18 cellular contexts compared by ENCODE assay signal in the genomic region with DNA sequence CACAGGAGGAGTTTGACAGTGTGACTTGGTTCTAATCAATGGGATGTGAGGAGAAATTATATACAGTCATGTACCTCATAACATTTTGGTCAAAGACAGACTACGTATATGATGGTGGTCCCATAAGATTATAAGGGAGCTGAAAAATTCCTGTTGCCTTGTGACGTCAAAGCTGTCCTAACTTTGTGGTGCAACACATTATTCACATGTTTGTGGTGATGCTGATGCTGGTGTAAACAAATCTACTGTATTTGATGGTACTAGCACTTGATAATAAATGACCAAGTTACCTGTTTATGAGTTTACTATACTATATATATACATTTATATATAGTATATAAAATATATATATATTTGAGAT. TPM values are rescaled to one million over a fixed set of nuclear protein-coding genes. Genes with fewer than 3 reads are reported as not detected.
DNase-seq lines count a peak whose midpoint lies in the region; ATAC-seq, FAIRE-seq and TF ChIP-seq lines count a peak whose summit lies in the region.
"Had no signal": no experiment of that assay in that cellular context is flagged by ENCODE, and none has a peak within 500 bp of the region (broad histone marks: within the 10 kb centered on the region; RNA-seq: fewer than 3 reads in every experiment).

No MANE protein-coding gene starts in this region.

- no peak overlapping the region for H3K4me2 ChIP-seq in trophoblast cell (ENCODE audit: low read length)
- H3K4me2 ChIP-seq: GM23338 had no signal

- DNase-seq in H54 (ENCODE audit: insufficient read length, low spot score): no peak
- peak; percentile 67 to 85 for DNase-seq in trophoblast cell
- no peak for DNase-seq in T-helper 1 cell
- no peak for DNase-seq in sciatic nerve (ENCODE audit: low spot score)
- DNase-seq in activated T-cell treated with anti-CD3 and anti-CD28 coated beads, Interleukin-2, amount 50 U/mL, for 48 hours: no peak
- DNase-seq: 8988T; C1 segment of cervical spinal cord; Calu3; CD4-positive, alpha-beta memory T cell; COR-L47; DMS53; DND-41; GDM1; H7; HCEC 1CT had no signal

- no peak for ATAC-seq in sciatic nerve
- ATAC-seq: GM12878, GM23338 had no signal

- H3K9ac ChIP-seq in trophoblast cell (ENCODE audit: low read length): no peak overlapping the region

- no peak overlapping the region for H2AK5ac ChIP-seq in trophoblast cell (ENCODE audit: low read length)

- H3K9me3 ChIP-seq in trophoblast cell (ENCODE audit: insufficient read depth, low read depth, low read length): no peaks in the 10 kb centered on the region

- no peak for TF ChIP-seq POLR2A in H54 (IDR thresholded peaks at IDR 0.05; ENCODE audit: low read depth, low read length)

- H3K27ac ChIP-seq in trophoblast cell (ENCODE audit: low read depth, low read length): no peak overlapping the region

- H3K4ac ChIP-seq in trophoblast cell (ENCODE audit: low read depth, low read length): no peak overlapping the region

- H3K79me2 ChIP-seq in trophoblast cell (ENCODE audit: control insufficient read depth, insufficient read depth, low read length, poor library complexity): no peaks in the 10 kb centered on the region

- H2BK12ac ChIP-seq in trophoblast cell (ENCODE audit: low read length): no peak overlapping the region

- no CpG with 5 or more reads among the region's 2 CpGs for WGBS in trophoblast cell (ENCODE audit: extremely low coverage, insufficient coverage, insufficient read length)

- H3K23ac ChIP-seq in trophoblast cell (ENCODE audit: low read length): no peak overlapping the region

- no peaks in the 10 kb centered on the region for H3K79me1 ChIP-seq in trophoblast cell (ENCODE audit: low read length)

- no peak overlapping the region for H2AFZ ChIP-seq in trophoblast cell (ENCODE audit: insufficient read depth, low read length, poor library complexity)
- H2AFZ ChIP-seq: GM23338 had no signal

- no peak overlapping the region for H4K91ac ChIP-seq in trophoblast cell (ENCODE audit: low read depth, low read length)

- no peaks in the 10 kb centered on the region for H3K36me3 ChIP-seq in trophoblast cell (ENCODE audit: control insufficient read depth in 1 of 2, insufficient read depth in 2 of 2, low read length in 2 of 2)

- no peak overlapping the region for H3K14ac ChIP-seq in trophoblast cell (ENCODE audit: low read length)

- H4K12ac ChIP-seq in trophoblast cell (ENCODE audit: low read depth, low read length): no peak overlapping the region

- H2BK5ac ChIP-seq in trophoblast cell (ENCODE audit: low read depth, low read length, poor library complexity): no peak overlapping the region

- H2BK120ac ChIP-seq in trophoblast cell (ENCODE audit: insufficient read depth, low read length, poor library complexity): no peak overlapping the region

- no peaks in the 10 kb centered on the region for H3K4me1 ChIP-seq in trophoblast cell (ENCODE audit: control insufficient read depth in 1 of 2, insufficient read depth in 2 of 2, low read length in 2 of 2)

- H4K8ac ChIP-seq in trophoblast cell (ENCODE audit: low read depth, low read length): no peak overlapping the region

- H3K4me3 ChIP-seq in trophoblast cell (ENCODE audit: low read depth, low read length): no peak overlapping the region
- H3K4me3 ChIP-seq: GM12878, GM23338 had no signal

- FAIRE-seq in A204.1 (lab: Jason Lieb, UNC) (peak; percentile 95), H54 (lab: Jason Lieb, UNC) (peak; percentile 6)
- FAIRE-seq: GM12878 had no signal

- no peaks in the 10 kb centered on the region for H3K27me3 ChIP-seq in trophoblast cell (ENCODE audit: insufficient read depth, low read length)

- no peak overlapping the region for H3K18ac ChIP-seq in trophoblast cell (ENCODE audit: low read length)

- intact Hi-C loops in sciatic nerve (cut with DNase I): no loop called here

RNA-seq across cellular contexts. Expression of a gene that starts 29.1 kb away (rescaled TPM):
- 125 and 128 TPM in 2 replicates for polyA plus RNA-seq in trophoblast cell (2013)
- 59.3 TPM for total RNA-seq in sciatic nerve

Comparison
In these comparisons a context has a peak if more than half of its experiments do, and no peak if none do; other contexts are left out.
1. DNase-seq: peak in trophoblast cell (2 of 2); none in H54 (single experiment), T-helper 1 cell (0 of 5), sciatic nerve (single experiment) and activated T-cell treated with anti-CD3 and anti-CD28 coated beads, Interleukin-2, amount 50 U/mL, for 48 hours (0 of 2).